Comparison of ENCODE assay signal across 19 cellular contexts in genomic region chr18:26867471-26867870, GRCh38. TPM values are rescaled to one million over a fixed set of nuclear protein-coding genes. Genes with fewer than 3 reads are reported as not detected.
A peak's percentile ranks its signal among the peaks of the same experiment; 100 is the strongest.
DNase-seq lines count a peak whose midpoint lies in the region; ATAC-seq and TF ChIP-seq lines count a peak whose summit lies in the region.
"Had no signal": no experiment of that assay in that cellular context is flagged by ENCODE, and none has a peak within 500 bp of the region (broad histone marks: within the 10 kb centered on the region; RNA-seq: fewer than 3 reads in every experiment).

No MANE protein-coding gene starts in this region.

- H2AK5ac ChIP-seq in mesendoderm (ENCODE audit: low read length): no peak overlapping the region

- no peak for TF ChIP-seq CTCF in dorsolateral prefrontal cortex (IDR thresholded peaks at IDR 0.05 in 54 of 56, conservative IDR thresholded peaks at IDR 0.05 in 2 of 56; ENCODE audit: low read depth in 1 of 56, partially characterized antibody in 56 of 56)
- TF ChIP-seq CTCF in brain microvascular endothelial cell (IDR thresholded peaks at IDR 0.05; ENCODE audit: low read depth, low read length, missing control alignments): no peak
- TF ChIP-seq CTCF in omental fat pad (IDR thresholded peaks at IDR 0.05): no peak

- no peak overlapping the region for H2BK5ac ChIP-seq in mesendoderm (ENCODE audit: low read length)

- DNase-seq in G401 (ENCODE audit: low spot score): peak; percentile 33
- peak in 1 of 10 donors; percentile 41 for DNase-seq in dorsolateral prefrontal cortex
- no peak for DNase-seq in mesendoderm
- peak in 24 of 49 donors; percentile 2 to 65 (median 30) for DNase-seq in substantia nigra (lab: John Stamatoyannopoulos, UW)
- no peak for DNase-seq in brain microvascular endothelial cell
- DNase-seq in superior temporal gyrus (ENCODE audit: extremely low spot score): no peak
- DNase-seq in omental fat pad (ENCODE audit: low spot score): no peak
- DNase-seq: H9, Karpas-422, MM.1S, NCI-H1105, NCI-H1694 treated with DMSO at 0.1 percent for 48 hours, NCI-H446, NCI-H748 treated with DMSO at 0.1 percent for 48 hours, Peyer's patch, SHP77 had no signal

- no CpG with 5 or more reads among the region's 4 CpGs for WGBS in mesendoderm (ENCODE audit: extremely low coverage, insufficient coverage, low lambda C conversion rate)

- intact Hi-C loops in dorsolateral prefrontal cortex (cut with DNase I): loop anchor here in 1 of 2 donors (10.0 kb wide), 1 partner anchor 213 kb away; no protein-coding TSS in a partner anchor

- H3K27ac ChIP-seq in dorsolateral prefrontal cortex (peak overlapping the region in 55 of 59 donors; percentile 7 to 96 (median 88)), mesendoderm (ENCODE audit: low read depth, low read length) (no peak overlapping the region), substantia nigra (ENCODE audit: low read depth, low read length, poor library complexity, severe bottlenecking) (peak overlapping the region; percentile 24), brain microvascular endothelial cell (no peak overlapping the region)
- H3K27ac ChIP-seq: C4-2B, Peyer's patch had no signal

- peaks cover 0 to 39% (median 0%) of the 10 kb centered on the region in 45 donors for H3K27me3 ChIP-seq in dorsolateral prefrontal cortex
- H3K27me3 ChIP-seq in mesendoderm (ENCODE audit: insufficient read depth, low read length, poor library complexity): no peaks in the 10 kb centered on the region
- no peaks in the 10 kb centered on the region for H3K27me3 ChIP-seq in brain microvascular endothelial cell (replicated peaks)
- H3K27me3 ChIP-seq: Peyer's patch had no signal

- H3K36me3 ChIP-seq in mesendoderm (ENCODE audit: control insufficient read depth, insufficient read depth, low read length): no peaks in the 10 kb centered on the region
- no peaks in the 10 kb centered on the region for H3K36me3 ChIP-seq in brain microvascular endothelial cell (replicated peaks)
- H3K36me3 ChIP-seq: Peyer's patch had no signal

- H3K79me1 ChIP-seq in mesendoderm (ENCODE audit: low read length): no peaks in the 10 kb centered on the region

- peak overlapping the region; percentile 31 for H3K18ac ChIP-seq in mesendoderm (ENCODE audit: low read length)

- no peak overlapping the region for H2BK15ac ChIP-seq in mesendoderm (replicated peaks; ENCODE audit: low read depth)

- H3K79me2 ChIP-seq in mesendoderm (ENCODE audit: control insufficient read depth, insufficient read depth, low read length): no peaks in the 10 kb centered on the region

- no peak overlapping the region for H3K4ac ChIP-seq in mesendoderm (ENCODE audit: low read depth, low read length)

- no peak overlapping the region for H3K23ac ChIP-seq in mesendoderm (ENCODE audit: low read length)

- H4K5ac ChIP-seq in mesendoderm (ENCODE audit: low read length): no peak overlapping the region

- H2BK120ac ChIP-seq in mesendoderm (ENCODE audit: low read depth, low read length): no peak overlapping the region

- no peak overlapping the region for H3K9ac ChIP-seq in mesendoderm (ENCODE audit: low read length)

- in situ Hi-C loops in G401 (cut with HindIII; ENCODE audit: low sequenced_read_pairs): no loop called here
- in situ Hi-C loops in brain microvascular endothelial cell (cut with HindIII; ENCODE audit: low pct_ligation_motif_present, low sequenced_read_pairs): no loop called here

- ATAC-seq in HG02981 (IDR thresholded peaks at IDR 0.05; ENCODE audit: unreplicated experiment) (no peak), omental fat pad (ENCODE audit: low FRiP score) (no peak)

- H3K4me3 ChIP-seq in dorsolateral prefrontal cortex: peak overlapping the region in 15 of 59 donors; percentile 1 to 56 (median 26)
- no peak overlapping the region for H3K4me3 ChIP-seq in mesendoderm (ENCODE audit: low read length)
- no peak overlapping the region for H3K4me3 ChIP-seq in brain microvascular endothelial cell (ENCODE audit: low read depth, low read length)
- H3K4me3 ChIP-seq: Peyer's patch had no signal

- no peak overlapping the region for H3K56ac ChIP-seq in mesendoderm (ENCODE audit: low read length)

- H3K4me2 ChIP-seq in mesendoderm (ENCODE audit: low read length): no peak overlapping the region

- no peak overlapping the region for H4K8ac ChIP-seq in mesendoderm (ENCODE audit: low read depth, low read length)

- H3K4me1 ChIP-seq in mesendoderm (ENCODE audit: control insufficient read depth, low read depth, low read length): peaks cover 2% of the 10 kb centered on the region

RNA-seq across cellular contexts. Expression of gene AQP4, which starts 2.0 kb away (rescaled TPM):
- total RNA-seq in G401 (2014; rRNA removed; shearing (Covaris generic)): not detected in 2 replicates
- total RNA-seq in dorsolateral prefrontal cortex (1,000 to 10,000 TPM in 10 of 120 experiments, 100 to 1,000 TPM in 110; 261 to 1,277 (median 616) TPM), omental fat pad (not detected)
- polyA plus RNA-seq in mesendoderm (2013, experiment 1 of 2): 0.28 TPM
- polyA plus RNA-seq in mesendoderm (2013, experiment 2 of 2): 0.32 TPM
- total RNA-seq: A172 had no signal

Comparison
In these comparisons a context has a peak if more than half of its experiments do, and no peak if none do; other contexts are left out.
1. H3K27ac ChIP-seq: peak in dorsolateral prefrontal cortex (55 of 59) and substantia nigra (single experiment); none in mesendoderm (single experiment) and brain microvascular endothelial cell (single experiment).
2. RNA of gene AQP4, which starts 2.0 kb away (total RNA-seq): 261 to 1,277 TPM in dorsolateral prefrontal cortex; not detected in G401 and not detected in omental fat pad; every median in the first group is over 100 times any median in the second.